Comparison of ENCODE assay signal across 32 cellular contexts in the genomic region with DNA sequence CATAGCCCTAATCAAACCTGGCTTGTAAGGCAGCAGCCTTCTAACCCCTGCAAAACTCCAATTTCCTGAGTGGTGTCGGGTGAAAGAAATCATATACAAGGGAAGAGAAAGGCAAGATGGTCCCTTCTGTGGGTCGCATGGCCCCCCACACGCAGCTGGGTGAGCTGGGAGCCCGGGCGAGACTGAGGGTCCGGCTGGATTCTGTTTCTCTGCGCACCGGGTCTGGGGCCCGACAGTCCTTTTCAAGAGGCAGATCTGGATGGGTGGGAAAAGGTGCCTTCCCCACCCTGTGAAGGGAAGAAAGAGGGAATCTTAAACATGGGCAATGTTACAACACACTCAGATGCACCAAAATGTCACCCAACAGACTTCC. TPM values are rescaled to one million over a fixed set of nuclear protein-coding genes. Genes with fewer than 3 reads are reported as not detected.
"Had no signal": no experiment of that assay in that cellular context is flagged by ENCODE, and none has a peak within 500 bp of the region (broad histone marks: within the 10 kb centered on the region; RNA-seq: fewer than 3 reads in every experiment).

No MANE protein-coding gene starts in this region.

- H3K4me3 Mint-ChIP-seq: activated B cell treated with CpG ODN at 0.5 μM for 24 hours; activated CD4-positive, alpha-beta memory T cell treated with anti-CD3 and anti-CD28 coated beads for 36 hours; activated naive CD4-positive, alpha-beta T cell treated with anti-CD3 and anti-CD28 coated beads, Interleukin-2, amount 10 ng/mL, durations not matched to agents 7 days and 5 days; activated naive CD8-positive, alpha-beta T cell; activated naive CD8-positive, alpha-beta T cell treated with anti-CD3 and anti-CD28 coated beads, Interleukin-2, amount 50 U/mL, for 24 hours; activated T-cell treated with anti-CD3 and anti-CD28 coated beads, Interleukin-2, amount 50 U/mL, for 4 hours; brain; T-helper 2 cell treated with Interferon-gamma antibody and Interleukin-4, amounts not matched to agents 5 μg/mL and 100 μg/mL, for 36 hours had no signal

- ATAC-seq: activated naive CD8-positive, alpha-beta T cell treated with anti-CD3 and anti-CD28 coated beads, Interleukin-2, amount 50 U/mL, for 24 hours; activated T-cell treated with anti-CD3 and anti-CD28 coated beads, Interleukin-2, amount 50 U/mL, for 4 hours; Panc1 had no signal

- H3K27me3 Mint-ChIP-seq: activated CD4-positive, alpha-beta memory T cell treated with anti-CD3 and anti-CD28 coated beads for 36 hours; activated naive CD8-positive, alpha-beta T cell; brain had no signal

- H3K27ac Mint-ChIP-seq: activated B cell treated with CpG ODN at 0.5 μM for 24 hours; activated CD4-positive, alpha-beta memory T cell treated with anti-CD3 and anti-CD28 coated beads for 36 hours; activated naive CD4-positive, alpha-beta T cell treated with anti-CD3 and anti-CD28 coated beads, Interleukin-2, amount 10 ng/mL, durations not matched to agents 7 days and 5 days; activated naive CD8-positive, alpha-beta T cell; activated naive CD8-positive, alpha-beta T cell treated with anti-CD3 and anti-CD28 coated beads, Interleukin-2, amount 50 U/mL, for 24 hours; brain; T-helper 2 cell treated with Interferon-gamma antibody and Interleukin-4, amounts not matched to agents 5 μg/mL and 100 μg/mL, for 36 hours had no signal

- H3K9me3 Mint-ChIP-seq: activated B cell treated with CpG ODN at 0.5 μM for 24 hours; activated CD4-positive, alpha-beta memory T cell treated with anti-CD3 and anti-CD28 coated beads for 36 hours; activated naive CD4-positive, alpha-beta T cell treated with anti-CD3 and anti-CD28 coated beads, Interleukin-2, amount 10 ng/mL, durations not matched to agents 7 days and 5 days; activated naive CD8-positive, alpha-beta T cell treated with anti-CD3 and anti-CD28 coated beads, Interleukin-2, amount 50 U/mL, for 24 hours; activated T-cell treated with anti-CD3 and anti-CD28 coated beads, Interleukin-2, amount 50 U/mL, for 4 hours; brain; T-helper 2 cell treated with Interferon-gamma antibody and Interleukin-4, amounts not matched to agents 5 μg/mL and 100 μg/mL, for 36 hours had no signal

- DNase-seq: activated B cell treated with CpG ODN at 0.5 μM for 24 hours; activated CD4-positive, alpha-beta memory T cell treated with anti-CD3 and anti-CD28 coated beads for 36 hours; activated CD4-positive, alpha-beta T cell treated with anti-CD3 and anti-CD28 coated beads for 4 hours; activated CD4-positive, alpha-beta T cell treated with anti-CD3 and anti-CD28 coated beads, Interleukin-2, amount 50 U/mL, for 1 hour; activated CD4-positive, CD25-positive, alpha-beta regulatory T cell treated with anti-CD3 and anti-CD28 coated beads, Interleukin-2, amount 50 U/mL, for 72 hours; activated CD8-positive, alpha-beta memory T cell treated with anti-CD3 and anti-CD28 coated beads, Interleukin-2, amount 50 U/mL, for 4 hours; activated effector memory CD4-positive, alpha-beta T cell treated with Interleukin-2 at 50 U/mL for 16 hours; activated naive CD4-positive, alpha-beta T cell treated with anti-CD3 and anti-CD28 coated beads, Interleukin-2, amount 10 ng/mL, durations not matched to agents 7 days and 5 days; activated naive CD8-positive, alpha-beta T cell treated with anti-CD3 and anti-CD28 coated beads, Interleukin-2, amount 50 U/mL, for 24 hours; activated T-cell treated with anti-CD3 and anti-CD28 coated beads for 4 hours; activated T-cell treated with anti-CD3 and anti-CD28 coated beads, Interleukin-2, amount 50 U/mL, for 4 hours; anterior cingulate cortex; central memory CD4-positive, alpha-beta T cell; MM.1S; NCI-H1092; NCI-H1417; NCI-H187 treated with DMSO at 0.1 percent for 48 hours; NCI-H2081 treated with DMSO at 0.1 percent for 48 hours; NCI-H345; NCI-H524 treated with DMSO at 0.1 percent for 48 hours; SHP77 had no signal

- H3K9me3 ChIP-seq: SJCRH30 had no signal

- H3K36me3 Mint-ChIP-seq: activated CD4-positive, alpha-beta memory T cell treated with anti-CD3 and anti-CD28 coated beads for 36 hours; activated naive CD4-positive, alpha-beta T cell treated with anti-CD3 and anti-CD28 coated beads, Interleukin-2, amount 10 ng/mL, durations not matched to agents 7 days and 5 days; activated naive CD8-positive, alpha-beta T cell had no signal

- H3K4me1 Mint-ChIP-seq: activated B cell treated with CpG ODN at 0.5 μM for 24 hours; activated naive CD4-positive, alpha-beta T cell treated with anti-CD3 and anti-CD28 coated beads, Interleukin-2, amount 10 ng/mL, durations not matched to agents 7 days and 5 days; activated naive CD8-positive, alpha-beta T cell treated with anti-CD3 and anti-CD28 coated beads, Interleukin-2, amount 50 U/mL, for 24 hours; brain had no signal

- FAIRE-seq: bronchial epithelial cell, TTC549 had no signal

RNA-seq across cellular contexts. Expression of a gene that starts 18.5 kb away (rescaled TPM):
- total RNA-seq: NCI-H460; RPMI7951; T-helper 1 cell treated with Interleukin-12 subunit alpha and Interleukin-12 subunit beta and Interleukin-4 antibody, amounts not matched to agents 30 ng/mL and 1 ng/mL, for 36 hours had no signal

RNA-seq across cellular contexts. Expression of a gene that starts 48.6 kb away (rescaled TPM):
- total RNA-seq: activated B cell treated with CpG ODN at 0.5 μM for 24 hours; activated T-cell treated with anti-CD3 and anti-CD28 coated beads, Interleukin-2, amount 50 U/mL, for 4 hours; bronchial epithelial cell; LHCN-M2; RPMI7951; SJCRH30; T-helper 1 cell treated with Interleukin-12 subunit alpha and Interleukin-12 subunit beta and Interleukin-4 antibody, amounts not matched to agents 30 ng/mL and 1 ng/mL, for 36 hours had no signal
